29 cellular contexts compared by ENCODE assay signal in the genomic region with DNA sequence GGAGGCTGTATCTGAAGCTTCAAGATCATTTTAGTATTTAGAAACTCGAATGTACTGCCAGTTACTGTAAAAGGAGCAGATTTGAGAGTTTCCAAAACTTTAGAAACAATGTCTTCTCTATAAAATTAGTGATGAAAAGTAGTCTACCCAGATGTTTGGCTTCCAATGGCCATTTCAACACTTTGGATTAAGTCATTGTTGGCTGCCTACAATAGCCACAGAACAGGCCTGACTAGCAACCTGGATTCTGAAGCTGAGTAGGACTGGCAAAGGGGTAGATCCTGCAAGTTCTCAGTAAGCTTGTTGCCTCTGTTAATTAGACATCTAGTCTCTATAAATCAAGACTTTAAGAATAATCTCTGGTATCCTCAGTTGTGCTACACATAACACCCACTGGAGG.
DNase-seq lines count a peak whose midpoint lies in the region; ATAC-seq and TF ChIP-seq lines count a peak whose summit lies in the region.
"Had no signal": no experiment of that assay in that cellular context is flagged by ENCODE, and none has a peak within 500 bp of the region (broad histone marks: within the 10 kb centered on the region; RNA-seq: fewer than 3 reads in every experiment).

No MANE protein-coding gene starts in this region.

- no peak overlapping the region for H3K4me3 Mint-ChIP-seq in T-helper 2 cell treated with Interferon-gamma antibody and Interleukin-4, amounts not matched to agents 5 μg/mL and 100 μg/mL, for 36 hours
- H3K4me3 Mint-ChIP-seq: activated CD4-positive, alpha-beta T cell treated with anti-CD3 and anti-CD28 coated beads, Interleukin-2, amount 10 ng/mL, durations not matched to agents 24 days and 14 days; activated T-cell treated with anti-CD3 and anti-CD28 coated beads, Interleukin-2, amount 50 U/mL, for 24 hours; CD14-positive monocyte; central memory CD8-positive, alpha-beta T cell; dendritic cell treated with granulocyte-macrophage colony-stimulating factor and Interleukin-4, amounts not matched to agents 40 ng/mL and 50 ng/mL, for 4 days; stimulated activated memory B cell treated with anti-CD40 and anti-IgM and Interleukin-4, amounts not matched to agents 10 μg/mL and 1 μg/mL and 100 μg/mL, for 72 hours had no signal

- WGBS in GM23248 (ENCODE audit: low coverage in 1 of 2, low lambda C conversion rate in 2 of 2, missing lambda C conversion rate in 2 of 2), 2 experiments = 17 to 19% methylated on average over 1 of the region's 1 CpG
- WGBS in mammary epithelial cell (ENCODE audit: low coverage, missing lambda C conversion rate) = 50% methylated on average over 1 of the region's 1 CpG

- CTCF ChIA-PET in mammary epithelial cell (lab: Charles Lee; ENCODE audit: low non-redundant PET) = no interaction called here

- intact Hi-C loops in left ventricle myocardium superior (cut with micrococcal nuclease) (no loop called here), mammary epithelial cell (cut with micrococcal nuclease) (no loop called here)

- H3K27ac ChIP-seq in GM23248 (no peak overlapping the region), mammary epithelial cell (ENCODE audit: insufficient read depth, low read depth, low read length) (no peak overlapping the region)
- H3K27ac ChIP-seq: neutrophil, SJSA1, suprapubic skin, upper lobe of left lung had no signal

- H3K36me3 ChIP-seq in GM23248 (ENCODE audit: low read depth) = no peaks in the 10 kb centered on the region
- H3K36me3 ChIP-seq in skeletal muscle satellite cell (ENCODE audit: insufficient read depth, low read length) = no peaks in the 10 kb centered on the region
- no peaks in the 10 kb centered on the region for H3K36me3 ChIP-seq in mammary epithelial cell (ENCODE audit: insufficient read depth, low read length)
- H3K36me3 ChIP-seq: neutrophil, SJSA1, suprapubic skin, upper lobe of left lung had no signal

- H3F3A ChIP-seq in GM23248 (ENCODE audit: insufficient read depth) = peaks cover 3% of the 10 kb centered on the region; the same call in 1 of the 2 replicates

- H2AFZ ChIP-seq in GM23248 (no peak overlapping the region), mammary epithelial cell (ENCODE audit: low read depth, low read length) (no peak overlapping the region)

- no TSS peak for BruUV-seq in mammary epithelial cell (replicated peaks; lab: Mats Ljungman, UMichigan)

- no peak overlapping the region for H3K4me3 ChIP-seq in GM23248
- no peak overlapping the region for H3K4me3 ChIP-seq in fibroblast of mammary gland (ENCODE audit: control insufficient read depth, low read depth, low read length)
- H3K4me3 ChIP-seq in skeletal muscle satellite cell (ENCODE audit: low read length) = no peak overlapping the region
- H3K4me3 ChIP-seq in mammary epithelial cell (replicated peaks in 1 of 3; ENCODE audit: insufficient read depth in 1 of 3, low read depth in 2 of 3, low read length in 3 of 3) = no peak overlapping the region
- H3K4me3 ChIP-seq: SJSA1, suprapubic skin, upper lobe of left lung had no signal

- H3K36me3 Mint-ChIP-seq in T-helper 2 cell treated with Interferon-gamma antibody and Interleukin-4, amounts not matched to agents 5 μg/mL and 100 μg/mL, for 36 hours (ENCODE audit: low read depth) = no peaks in the 10 kb centered on the region
- H3K36me3 Mint-ChIP-seq: CD14-positive monocyte; stimulated activated memory B cell treated with anti-CD40 and anti-IgM and Interleukin-4, amounts not matched to agents 10 μg/mL and 1 μg/mL and 100 μg/mL, for 72 hours had no signal

- no peaks in the 10 kb centered on the region for H3K79me2 ChIP-seq in GM23248 (ENCODE audit: insufficient read depth)
- no peaks in the 10 kb centered on the region for H3K79me2 ChIP-seq in mammary epithelial cell (ENCODE audit: insufficient read depth, low read length)

- no peaks in the 10 kb centered on the region for H3K9me3 ChIP-seq in GM23248 (ENCODE audit: low read depth)
- no peaks in the 10 kb centered on the region for H3K9me3 ChIP-seq in skeletal muscle satellite cell (replicated peaks; ENCODE audit: low read length)
- H3K9me3 ChIP-seq in mammary epithelial cell (replicated peaks; ENCODE audit: insufficient read depth, low read length) = no peaks in the 10 kb centered on the region
- H3K9me3 ChIP-seq: Caco-2, neutrophil, SJSA1, suprapubic skin, upper lobe of left lung had no signal

- TF ChIP-seq CTCF in fibroblast of mammary gland (conservative IDR thresholded peaks at IDR 0.05; ENCODE audit: control insufficient read depth, insufficient read depth, low read depth, low read length) (no peak), mammary epithelial cell (conservative IDR thresholded peaks at IDR 0.05 in 1 of 2, IDR thresholded peaks at IDR 0.05 in 1 of 2; ENCODE audit: extremely low read depth in 1 of 2, insufficient read depth in 1 of 2, low read depth in 1 of 2, low read length in 2 of 2) (no peak)

- H4K20me1 ChIP-seq in GM23248 (ENCODE audit: insufficient read depth) (no peaks in the 10 kb centered on the region), mammary epithelial cell (ENCODE audit: insufficient read depth, low read length) (no peaks in the 10 kb centered on the region)

- peaks cover 24% of the 10 kb centered on the region for H3K4me1 ChIP-seq in GM23248 (ENCODE audit: insufficient read depth)
- H3K4me1 ChIP-seq in skeletal muscle satellite cell (ENCODE audit: control insufficient read depth, insufficient read depth, low read length) = peaks cover 8% of the 10 kb centered on the region
- no peaks in the 10 kb centered on the region for H3K4me1 ChIP-seq in mammary epithelial cell (ENCODE audit: insufficient read depth, low read length)
- H3K4me1 ChIP-seq: Caco-2, SJSA1, upper lobe of left lung had no signal

- DNase-seq in GM23248 (peak; percentile 63), fibroblast of mammary gland (ENCODE audit: low read depth) (peak; percentile 86), left ventricle myocardium superior (no peak), mammary epithelial cell (no peak)
- DNase-seq in T-helper 2 cell treated with Interferon-gamma antibody and Interleukin-4, amounts not matched to agents 5 μg/mL and 100 μg/mL, for 36 hours (ENCODE audit: low spot score) = no peak
- DNase-seq: activated CD4-positive, alpha-beta T cell treated with anti-CD3 and anti-CD28 coated beads, Interleukin-2, amount 10 ng/mL, durations not matched to agents 24 days and 14 days; activated gamma-delta T cell; activated T-cell treated with anti-CD3 and anti-CD28 coated beads, Interleukin-2, amount 50 U/mL, for 24 hours; Caco-2; DMS53; GOT3; islet precursor cell; KBM-7; NCI-H1105; NCI-H1930; NCI-H2171 treated with DMSO at 0.1 percent for 48 hours; NCI-H510A; upper lobe of left lung had no signal

- H3K9ac ChIP-seq in GM23248 (no peak overlapping the region), skeletal muscle satellite cell (ENCODE audit: low read depth, low read length) (no peak overlapping the region), mammary epithelial cell (ENCODE audit: insufficient read depth, low read length) (no peak overlapping the region)

- H3K4me2 ChIP-seq in GM23248 (ENCODE audit: unreplicated experiment) (no peak overlapping the region), skeletal muscle satellite cell (ENCODE audit: low read length) (peak overlapping the region; percentile 71), mammary epithelial cell (ENCODE audit: insufficient read depth, low read depth, low read length) (no peak overlapping the region)

- in situ Hi-C loops in GM23248 (cut with MboI) (no loop called here), mammary epithelial cell (cut with MboI; ENCODE audit: low sequenced_read_pairs in 2 of 2) (no loop called here)

- no peaks in the 10 kb centered on the region for H3K4me1 Mint-ChIP-seq in T-helper 2 cell treated with Interferon-gamma antibody and Interleukin-4, amounts not matched to agents 5 μg/mL and 100 μg/mL, for 36 hours (ENCODE audit: low read depth)
- H3K4me1 Mint-ChIP-seq: activated CD4-positive, alpha-beta T cell treated with anti-CD3 and anti-CD28 coated beads, Interleukin-2, amount 10 ng/mL, durations not matched to agents 24 days and 14 days; CD14-positive monocyte; central memory CD8-positive, alpha-beta T cell; stimulated activated memory B cell treated with anti-CD40 and anti-IgM and Interleukin-4, amounts not matched to agents 10 μg/mL and 1 μg/mL and 100 μg/mL, for 72 hours had no signal

- no peaks in the 10 kb centered on the region for H3K27me3 Mint-ChIP-seq in T-helper 2 cell treated with Interferon-gamma antibody and Interleukin-4, amounts not matched to agents 5 μg/mL and 100 μg/mL, for 36 hours (ENCODE audit: low read depth)
- H3K27me3 Mint-ChIP-seq: activated CD4-positive, alpha-beta T cell treated with anti-CD3 and anti-CD28 coated beads, Interleukin-2, amount 10 ng/mL, durations not matched to agents 24 days and 14 days; activated T-cell treated with anti-CD3 and anti-CD28 coated beads, Interleukin-2, amount 50 U/mL, for 24 hours; central memory CD8-positive, alpha-beta T cell; dendritic cell treated with granulocyte-macrophage colony-stimulating factor and Interleukin-4, amounts not matched to agents 40 ng/mL and 50 ng/mL, for 4 days; progenitor cell of endocrine pancreas; stimulated activated memory B cell treated with anti-CD40 and anti-IgM and Interleukin-4, amounts not matched to agents 10 μg/mL and 1 μg/mL and 100 μg/mL, for 72 hours had no signal

- H3K27me3 ChIP-seq in GM23248 (replicated peaks; ENCODE audit: insufficient read depth) = no peaks in the 10 kb centered on the region
- no peaks in the 10 kb centered on the region for H3K27me3 ChIP-seq in skeletal muscle satellite cell (ENCODE audit: control insufficient read depth, insufficient read depth, low read length)
- no peaks in the 10 kb centered on the region for H3K27me3 ChIP-seq in mammary epithelial cell (ENCODE audit: insufficient read depth, low read length)
- H3K27me3 ChIP-seq: neutrophil, SJSA1, suprapubic skin, upper lobe of left lung had no signal

- peak; percentile 92 for ATAC-seq in left ventricle myocardium superior
- no peak for ATAC-seq in GM18870 (IDR thresholded peaks at IDR 0.05; ENCODE audit: unreplicated experiment)
- ATAC-seq: esophagus mucosa; stimulated activated memory B cell treated with anti-CD40 and anti-IgM and Interleukin-4, amounts not matched to agents 10 μg/mL and 1 μg/mL and 100 μg/mL, for 72 hours had no signal

- H3K9me2 ChIP-seq in GM23248 (ENCODE audit: insufficient read depth) = no peaks in the 10 kb centered on the region

- no peak overlapping the region for H3K27ac Mint-ChIP-seq in T-helper 2 cell treated with Interferon-gamma antibody and Interleukin-4, amounts not matched to agents 5 μg/mL and 100 μg/mL, for 36 hours
- H3K27ac Mint-ChIP-seq: activated CD4-positive, alpha-beta T cell treated with anti-CD3 and anti-CD28 coated beads, Interleukin-2, amount 10 ng/mL, durations not matched to agents 24 days and 14 days; activated T-cell treated with anti-CD3 and anti-CD28 coated beads, Interleukin-2, amount 50 U/mL, for 24 hours; CD14-positive monocyte; dendritic cell treated with granulocyte-macrophage colony-stimulating factor and Interleukin-4, amounts not matched to agents 40 ng/mL and 50 ng/mL, for 4 days; progenitor cell of endocrine pancreas; stimulated activated memory B cell treated with anti-CD40 and anti-IgM and Interleukin-4, amounts not matched to agents 10 μg/mL and 1 μg/mL and 100 μg/mL, for 72 hours had no signal

- dilution Hi-C loops in mammary epithelial cell (cut with HindIII; ENCODE audit: low sequenced_read_pairs) = no loop called here

- H3K9me3 Mint-ChIP-seq in T-helper 2 cell treated with Interferon-gamma antibody and Interleukin-4, amounts not matched to agents 5 μg/mL and 100 μg/mL, for 36 hours = no peaks in the 10 kb centered on the region
- H3K9me3 Mint-ChIP-seq: activated CD4-positive, alpha-beta T cell treated with anti-CD3 and anti-CD28 coated beads, Interleukin-2, amount 10 ng/mL, durations not matched to agents 24 days and 14 days; activated T-cell treated with anti-CD3 and anti-CD28 coated beads, Interleukin-2, amount 50 U/mL, for 24 hours; central memory CD8-positive, alpha-beta T cell; dendritic cell treated with granulocyte-macrophage colony-stimulating factor and Interleukin-4, amounts not matched to agents 40 ng/mL and 50 ng/mL, for 4 days; stimulated activated memory B cell treated with anti-CD40 and anti-IgM and Interleukin-4, amounts not matched to agents 10 μg/mL and 1 μg/mL and 100 μg/mL, for 72 hours had no signal

Comparison
In these comparisons a context has a peak if more than half of its experiments do, and no peak if none do; other contexts are left out.
1. DNase-seq: peak in GM23248 (single experiment) and fibroblast of mammary gland (single experiment); none in left ventricle myocardium superior (single experiment), T-helper 2 cell treated with Interferon-gamma antibody and Interleukin-4, amounts not matched to agents 5 μg/mL and 100 μg/mL, for 36 hours (single experiment) and mammary epithelial cell (single experiment).